15 cellular contexts compared by ENCODE assay signal in genomic region chr5:111572561-111572960, GRCh38.
DNase-seq lines count a peak whose midpoint lies in the region; TF ChIP-seq lines count a peak whose summit lies in the region.
"Had no signal": no experiment of that assay in that cellular context is flagged by ENCODE, and none has a peak within 500 bp of the region (broad histone marks: within the 10 kb centered on the region; RNA-seq: fewer than 3 reads in every experiment).

No MANE protein-coding gene starts in this region.

- DNase-seq in NCI-H446 treated with DMSO at 0.1 percent for 48 hours (lab: John Stamatoyannopoulos, UW) (peak; percentile 49), left kidney (ENCODE audit: low read depth, low spot score) (peak; percentile 26), hepatic stellate cell (ENCODE audit: low spot score) (no peak), NCI-H2081 (lab: John Stamatoyannopoulos, UW) (no peak)
- no peak for DNase-seq in activated naive CD8-positive, alpha-beta T cell treated with anti-CD3 and anti-CD28 coated beads for 36 hours
- DNase-seq: ACHN; AML-193; Caco-2; CD4-positive, alpha-beta T cell; GF-D8; GOT3; H7; HFFc6; IMR-90 had no signal

- no peak for TF ChIP-seq EP300 in Ishikawa (IDR thresholded peaks at IDR 0.05; ENCODE audit: borderline replicate concordance)

- TF ChIP-seq RAD21 in Ishikawa (IDR thresholded peaks at IDR 0.05; ENCODE audit: low read depth), result no peak

- H3K9me3 Mint-ChIP-seq in activated naive CD8-positive, alpha-beta T cell treated with anti-CD3 and anti-CD28 coated beads for 36 hours, result peaks cover 3% of the 10 kb centered on the region
- H3K9me3 Mint-ChIP-seq: HFFc6 had no signal

- H3K27me3 Mint-ChIP-seq in activated naive CD8-positive, alpha-beta T cell treated with anti-CD3 and anti-CD28 coated beads for 36 hours, result peaks cover 6% of the 10 kb centered on the region

- H3K4me1 Mint-ChIP-seq in activated naive CD8-positive, alpha-beta T cell treated with anti-CD3 and anti-CD28 coated beads for 36 hours, result no peaks in the 10 kb centered on the region

- H3K27ac Mint-ChIP-seq in activated naive CD8-positive, alpha-beta T cell treated with anti-CD3 and anti-CD28 coated beads for 36 hours, result no peak overlapping the region
- H3K27ac Mint-ChIP-seq: CD4-positive, alpha-beta T cell; HFFc6 had no signal

- H3K36me3 Mint-ChIP-seq in activated naive CD8-positive, alpha-beta T cell treated with anti-CD3 and anti-CD28 coated beads for 36 hours, result no peaks in the 10 kb centered on the region

- H3K4me3 Mint-ChIP-seq in activated naive CD8-positive, alpha-beta T cell treated with anti-CD3 and anti-CD28 coated beads for 36 hours, result no peak overlapping the region
- H3K4me3 Mint-ChIP-seq: CD4-positive, alpha-beta T cell; HFFc6 had no signal

TF ChIP-seq in Ishikawa, 13 proteins besides CTCF, POLR2A, EP300 and RAD21:
- TF ChIP-seq NFIC (IDR thresholded peaks at IDR 0.05) (0 out of 2 replicates have a peak, but pooled peaks have one; percentile 14), EGR1 (IDR thresholded peaks at IDR 0.05) (no peak)

Comparison
In these comparisons a context has a peak if more than half of its experiments do, and no peak if none do; other contexts are left out.
1. DNase-seq: peak in NCI-H446 treated with DMSO at 0.1 percent for 48 hours (single experiment) and left kidney (single experiment); none in hepatic stellate cell (single experiment), activated naive CD8-positive, alpha-beta T cell treated with anti-CD3 and anti-CD28 coated beads for 36 hours (single experiment) and NCI-H2081 (0 of 2).